ENCODE assay signal across 3 cellular contexts in the genomic region with DNA sequence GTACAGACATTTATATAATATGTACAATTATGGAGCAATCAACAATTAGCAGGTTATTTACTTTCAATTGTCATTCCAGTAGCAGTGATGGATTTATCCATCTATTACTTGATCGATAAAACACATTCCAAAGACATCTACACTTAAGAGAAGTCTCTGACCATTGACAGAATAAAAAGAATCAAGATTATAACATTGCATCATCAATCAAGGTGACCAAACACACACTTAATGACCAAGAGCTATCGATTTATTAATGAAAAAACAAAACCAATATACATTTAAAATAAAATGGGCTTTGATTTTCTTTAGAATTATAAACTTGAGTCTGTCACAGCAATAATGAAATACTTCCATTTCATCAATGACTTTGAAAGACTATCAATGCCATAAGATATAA.
A peak's percentile ranks its signal among the peaks of the same experiment; 100 is the strongest.
TF ChIP-seq lines count a peak whose summit lies in the region.

No MANE protein-coding gene starts in this region.

TF ChIP-seq in HepG2, 621 proteins besides CTCF, POLR2A, EP300 and RAD21:
- TF ChIP-seq PHF8 (CRISPR knock-in tag; IDR thresholded peaks at IDR 0.05) = no peak
- 0 out of 2 replicates have a peak, but pooled peaks have one; percentile 35 for TF ChIP-seq ATF7 (IDR thresholded peaks at IDR 0.05)
- TF ChIP-seq ATF7 (CRISPR knock-in tag; IDR thresholded peaks at IDR 0.05) = no peak
- no peak for TF ChIP-seq SOX13 (IDR thresholded peaks at IDR 0.05)
- TF ChIP-seq SOX13 (CRISPR knock-in tag; conservative IDR thresholded peaks at IDR 0.05 in 1 of 2, IDR thresholded peaks at IDR 0.05 in 1 of 2) = no peak
- TF ChIP-seq ZNF841 (CRISPR knock-in tag; IDR thresholded peaks at IDR 0.05; ENCODE audit: borderline replicate concordance) = no peak
- TF ChIP-seq GZF1 (CRISPR knock-in tag; IDR thresholded peaks at IDR 0.05) = no peak
- no peak for TF ChIP-seq BORCS8-MEF2B (CRISPR knock-in tag; IDR thresholded peaks at IDR 0.05)
- TF ChIP-seq, protein P1, sequence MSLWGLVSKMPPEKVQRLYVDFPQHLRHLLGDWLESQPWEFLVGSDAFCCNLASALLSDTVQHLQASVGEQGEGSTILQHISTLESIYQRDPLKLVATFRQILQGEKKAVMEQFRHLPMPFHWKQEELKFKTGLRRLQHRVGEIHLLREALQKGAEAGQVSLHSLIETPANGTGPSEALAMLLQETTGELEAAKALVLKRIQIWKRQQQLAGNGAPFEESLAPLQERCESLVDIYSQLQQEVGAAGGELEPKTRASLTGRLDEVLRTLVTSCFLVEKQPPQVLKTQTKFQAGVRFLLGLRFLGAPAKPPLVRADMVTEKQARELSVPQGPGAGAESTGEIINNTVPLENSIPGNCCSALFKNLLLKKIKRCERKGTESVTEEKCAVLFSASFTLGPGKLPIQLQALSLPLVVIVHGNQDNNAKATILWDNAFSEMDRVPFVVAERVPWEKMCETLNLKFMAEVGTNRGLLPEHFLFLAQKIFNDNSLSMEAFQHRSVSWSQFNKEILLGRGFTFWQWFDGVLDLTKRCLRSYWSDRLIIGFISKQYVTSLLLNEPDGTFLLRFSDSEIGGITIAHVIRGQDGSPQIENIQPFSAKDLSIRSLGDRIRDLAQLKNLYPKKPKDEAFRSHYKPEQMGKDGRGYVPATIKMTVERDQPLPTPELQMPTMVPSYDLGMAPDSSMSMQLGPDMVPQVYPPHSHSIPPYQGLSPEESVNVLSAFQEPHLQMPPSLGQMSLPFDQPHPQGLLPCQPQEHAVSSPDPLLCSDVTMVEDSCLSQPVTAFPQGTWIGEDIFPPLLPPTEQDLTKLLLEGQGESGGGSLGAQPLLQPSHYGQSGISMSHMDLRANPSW (CRISPR knock-in tag; IDR thresholded peaks at IDR 0.05; ENCODE audit: borderline replicate concordance) = no peak
TF ChIP-seq in HepG2: peak in this region for 1.

TF ChIP-seq in IMR-90, 13 proteins besides CTCF, POLR2A, EP300 and RAD21:
- TF ChIP-seq CEBPB (IDR thresholded peaks at IDR 0.05; ENCODE audit: low read depth, low read length) = peak; percentile 57
- no peak for TF ChIP-seq MAFK (IDR thresholded peaks at IDR 0.05; ENCODE audit: low read depth, low read length)

TF ChIP-seq in K562, 482 proteins besides CTCF, POLR2A, EP300 and RAD21:
- no peak for TF ChIP-seq ZNF146 (CRISPR knock-in tag; IDR thresholded peaks at IDR 0.05; ENCODE audit: unreplicated experiment)
- TF ChIP-seq RBM25 (IDR thresholded peaks at IDR 0.05; ENCODE audit: low read depth, low read length, severe bottlenecking) = no peak
- no peak for TF ChIP-seq MYC (IDR thresholded peaks at IDR 0.05; ENCODE audit: low read depth, low read length)
- no peak for TF ChIP-seq MYC (CRISPR knock-in tag; IDR thresholded peaks at IDR 0.05; ENCODE audit: borderline replicate concordance, low read depth)
- TF ChIP-seq, protein P2, sequence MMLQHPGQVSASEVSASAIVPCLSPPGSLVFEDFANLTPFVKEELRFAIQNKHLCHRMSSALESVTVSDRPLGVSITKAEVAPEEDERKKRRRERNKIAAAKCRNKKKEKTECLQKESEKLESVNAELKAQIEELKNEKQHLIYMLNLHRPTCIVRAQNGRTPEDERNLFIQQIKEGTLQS (IDR thresholded peaks at IDR 0.05) = peak; percentile 48; the same call in 1 of the 2 replicates
- TF ChIP-seq, protein P2 (CRISPR knock-in tag; conservative IDR thresholded peaks at IDR 0.05) = no peak
- no peak for TF ChIP-seq U2AF1 (optimal IDR thresholded peaks at IDR 0.05; ENCODE audit: low read depth, low read length)
- TF ChIP-seq CBFA2T2 (conservative IDR thresholded peaks at IDR 0.05) = no peak
- no peak for TF ChIP-seq TRIM28 (IDR thresholded peaks at IDR 0.05)
- no peak for TF ChIP-seq MBD2 (IDR thresholded peaks at IDR 0.05; ENCODE audit: borderline replicate concordance, low read depth)
- no peak for TF ChIP-seq CEBPG (CRISPR knock-in tag; IDR thresholded peaks at IDR 0.05)
- peak in 1 of 2 experiments; percentile 50; a peak in 1 of 4 replicates for TF ChIP-seq CEBPG (tag; conservative IDR thresholded peaks at IDR 0.05 in 1 of 2, IDR thresholded peaks at IDR 0.05 in 1 of 2)
- no peak for TF ChIP-seq RBM22 (IDR thresholded peaks at IDR 0.05; ENCODE audit: low read depth, low read length, poor library complexity, severe bottlenecking)
- TF ChIP-seq NR3C1 (CRISPR knock-in tag; IDR thresholded peaks at IDR 0.05) = no peak
- TF ChIP-seq ZNF133 (CRISPR knock-in tag; IDR thresholded peaks at IDR 0.05) = no peak
- no peak for TF ChIP-seq GABPA (tag; conservative IDR thresholded peaks at IDR 0.05; ENCODE audit: low read depth)
- TF ChIP-seq RBFOX2 (IDR thresholded peaks at IDR 0.05; ENCODE audit: low read depth, low read length) = no peak
- TF ChIP-seq SAFB (IDR thresholded peaks at IDR 0.05; ENCODE audit: borderline replicate concordance, low read depth, low read length) = no peak
